Comparison of ENCODE assay signal across 1 cellular context in genomic region chr11:68127791-68128681, GRCh38.
TF ChIP-seq lines count a peak whose summit lies in the region.

No MANE protein-coding gene starts in this region.

TF ChIP-seq in HepG2, 621 proteins besides CTCF, POLR2A, EP300 and RAD21 (continued from another document and continues in another):
- 0 out of 2 replicates have a peak, but pooled peaks have one; percentile 24 for TF ChIP-seq ZBED4 (CRISPR knock-in tag; IDR thresholded peaks at IDR 0.05; ENCODE audit: borderline replicate concordance)
- TF ChIP-seq, protein P1, sequence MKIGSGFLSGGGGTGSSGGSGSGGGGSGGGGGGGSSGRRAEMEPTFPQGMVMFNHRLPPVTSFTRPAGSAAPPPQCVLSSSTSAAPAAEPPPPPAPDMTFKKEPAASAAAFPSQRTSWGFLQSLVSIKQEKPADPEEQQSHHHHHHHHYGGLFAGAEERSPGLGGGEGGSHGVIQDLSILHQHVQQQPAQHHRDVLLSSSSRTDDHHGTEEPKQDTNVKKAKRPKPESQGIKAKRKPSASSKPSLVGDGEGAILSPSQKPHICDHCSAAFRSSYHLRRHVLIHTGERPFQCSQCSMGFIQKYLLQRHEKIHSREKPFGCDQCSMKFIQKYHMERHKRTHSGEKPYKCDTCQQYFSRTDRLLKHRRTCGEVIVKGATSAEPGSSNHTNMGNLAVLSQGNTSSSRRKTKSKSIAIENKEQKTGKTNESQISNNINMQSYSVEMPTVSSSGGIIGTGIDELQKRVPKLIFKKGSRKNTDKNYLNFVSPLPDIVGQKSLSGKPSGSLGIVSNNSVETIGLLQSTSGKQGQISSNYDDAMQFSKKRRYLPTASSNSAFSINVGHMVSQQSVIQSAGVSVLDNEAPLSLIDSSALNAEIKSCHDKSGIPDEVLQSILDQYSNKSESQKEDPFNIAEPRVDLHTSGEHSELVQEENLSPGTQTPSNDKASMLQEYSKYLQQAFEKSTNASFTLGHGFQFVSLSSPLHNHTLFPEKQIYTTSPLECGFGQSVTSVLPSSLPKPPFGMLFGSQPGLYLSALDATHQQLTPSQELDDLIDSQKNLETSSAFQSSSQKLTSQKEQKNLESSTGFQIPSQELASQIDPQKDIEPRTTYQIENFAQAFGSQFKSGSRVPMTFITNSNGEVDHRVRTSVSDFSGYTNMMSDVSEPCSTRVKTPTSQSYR (CRISPR knock-in tag; IDR thresholded peaks at IDR 0.05; ENCODE audit: borderline replicate concordance): peak; percentile 91
- TF ChIP-seq ZNF234 (CRISPR knock-in tag; conservative IDR thresholded peaks at IDR 0.05): no peak
- TF ChIP-seq ZNF556 (CRISPR knock-in tag; IDR thresholded peaks at IDR 0.05; ENCODE audit: borderline replicate concordance): no peak
- TF ChIP-seq SOX13 (IDR thresholded peaks at IDR 0.05): no peak
- TF ChIP-seq SOX13 (CRISPR knock-in tag; conservative IDR thresholded peaks at IDR 0.05 in 1 of 2, IDR thresholded peaks at IDR 0.05 in 1 of 2): peak in 1 of 2 experiments; percentile 37; a peak in 2 of 4 replicates
- TF ChIP-seq RCOR2 (CRISPR knock-in tag; IDR thresholded peaks at IDR 0.05): peak; percentile 90; the same call in 1 of the 2 replicates
- peak; percentile 46; the same call in 1 of the 2 replicates for TF ChIP-seq ETV5 (CRISPR knock-in tag; IDR thresholded peaks at IDR 0.05; ENCODE audit: borderline replicate concordance)
- TF ChIP-seq, protein P2, sequence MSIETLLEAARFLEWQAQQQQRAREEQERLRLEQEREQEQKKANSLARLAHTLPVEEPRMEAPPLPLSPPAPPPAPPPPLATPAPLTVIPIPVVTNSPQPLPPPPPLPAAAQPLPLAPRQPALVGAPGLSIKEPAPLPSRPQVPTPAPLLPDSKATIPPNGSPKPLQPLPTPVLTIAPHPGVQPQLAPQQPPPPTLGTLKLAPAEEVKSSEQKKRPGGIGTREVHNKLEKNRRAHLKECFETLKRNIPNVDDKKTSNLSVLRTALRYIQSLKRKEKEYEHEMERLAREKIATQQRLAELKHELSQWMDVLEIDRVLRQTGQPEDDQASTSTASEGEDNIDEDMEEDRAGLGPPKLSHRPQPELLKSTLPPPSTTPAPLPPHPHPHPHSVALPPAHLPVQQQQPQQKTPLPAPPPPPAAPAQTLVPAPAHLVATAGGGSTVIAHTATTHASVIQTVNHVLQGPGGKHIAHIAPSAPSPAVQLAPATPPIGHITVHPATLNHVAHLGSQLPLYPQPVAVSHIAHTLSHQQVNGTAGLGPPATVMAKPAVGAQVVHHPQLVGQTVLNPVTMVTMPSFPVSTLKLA (IDR thresholded peaks at IDR 0.05): no peak
- no peak for TF ChIP-seq EED (CRISPR knock-in tag; IDR thresholded peaks at IDR 0.05)
- TF ChIP-seq RFX1 (IDR thresholded peaks at IDR 0.05): no peak
- no peak for TF ChIP-seq ZNF235 (CRISPR knock-in tag; IDR thresholded peaks at IDR 0.05; ENCODE audit: borderline replicate concordance)
- no peak for TF ChIP-seq FOXC1 (CRISPR knock-in tag; IDR thresholded peaks at IDR 0.05; ENCODE audit: borderline replicate concordance)
- TF ChIP-seq NKX3-1 (CRISPR knock-in tag; IDR thresholded peaks at IDR 0.05): no peak
- peak; percentile 1; the same call in 1 of the 2 replicates for TF ChIP-seq CEBPG (CRISPR knock-in tag; IDR thresholded peaks at IDR 0.05)
- no peak for TF ChIP-seq SATB2 (CRISPR knock-in tag; IDR thresholded peaks at IDR 0.05)
- peak; percentile 84 for TF ChIP-seq SRSF1 (optimal IDR thresholded peaks at IDR 0.05; ENCODE audit: low read depth, low read length)
- TF ChIP-seq, protein P3, sequence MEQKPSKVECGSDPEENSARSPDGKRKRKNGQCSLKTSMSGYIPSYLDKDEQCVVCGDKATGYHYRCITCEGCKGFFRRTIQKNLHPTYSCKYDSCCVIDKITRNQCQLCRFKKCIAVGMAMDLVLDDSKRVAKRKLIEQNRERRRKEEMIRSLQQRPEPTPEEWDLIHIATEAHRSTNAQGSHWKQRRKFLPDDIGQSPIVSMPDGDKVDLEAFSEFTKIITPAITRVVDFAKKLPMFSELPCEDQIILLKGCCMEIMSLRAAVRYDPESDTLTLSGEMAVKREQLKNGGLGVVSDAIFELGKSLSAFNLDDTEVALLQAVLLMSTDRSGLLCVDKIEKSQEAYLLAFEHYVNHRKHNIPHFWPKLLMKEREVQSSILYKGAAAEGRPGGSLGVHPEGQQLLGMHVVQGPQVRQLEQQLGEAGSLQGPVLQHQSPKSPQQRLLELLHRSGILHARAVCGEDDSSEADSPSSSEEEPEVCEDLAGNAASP (CRISPR knock-in tag; IDR thresholded peaks at IDR 0.05; ENCODE audit: borderline replicate concordance): peak; percentile 26; the same call in 1 of the 2 replicates
- TF ChIP-seq HOXA5 (CRISPR knock-in tag; IDR thresholded peaks at IDR 0.05): no peak
- TF ChIP-seq ATF1 (CRISPR knock-in tag; IDR thresholded peaks at IDR 0.05): no peak
- TF ChIP-seq SCMH1 (CRISPR knock-in tag; IDR thresholded peaks at IDR 0.05; ENCODE audit: borderline replicate concordance): no peak
- TF ChIP-seq ISX (CRISPR knock-in tag; conservative IDR thresholded peaks at IDR 0.05): no peak
- TF ChIP-seq ZNF589 (CRISPR knock-in tag; conservative IDR thresholded peaks at IDR 0.05): no peak
- no peak for TF ChIP-seq KAT2B (IDR thresholded peaks at IDR 0.05; ENCODE audit: borderline replicate concordance, low read depth, low read length)
- TF ChIP-seq ZFP82 (CRISPR knock-in tag; IDR thresholded peaks at IDR 0.05; ENCODE audit: borderline replicate concordance): no peak
- TF ChIP-seq KLF9 (CRISPR knock-in tag; IDR thresholded peaks at IDR 0.05; ENCODE audit: low read depth): no peak
- no peak for TF ChIP-seq ZNF296 (CRISPR knock-in tag; conservative IDR thresholded peaks at IDR 0.05)
- TF ChIP-seq RORA (CRISPR knock-in tag; IDR thresholded peaks at IDR 0.05): no peak
- no peak for TF ChIP-seq ZNF772 (CRISPR knock-in tag; IDR thresholded peaks at IDR 0.05)
- TF ChIP-seq, protein P4, sequence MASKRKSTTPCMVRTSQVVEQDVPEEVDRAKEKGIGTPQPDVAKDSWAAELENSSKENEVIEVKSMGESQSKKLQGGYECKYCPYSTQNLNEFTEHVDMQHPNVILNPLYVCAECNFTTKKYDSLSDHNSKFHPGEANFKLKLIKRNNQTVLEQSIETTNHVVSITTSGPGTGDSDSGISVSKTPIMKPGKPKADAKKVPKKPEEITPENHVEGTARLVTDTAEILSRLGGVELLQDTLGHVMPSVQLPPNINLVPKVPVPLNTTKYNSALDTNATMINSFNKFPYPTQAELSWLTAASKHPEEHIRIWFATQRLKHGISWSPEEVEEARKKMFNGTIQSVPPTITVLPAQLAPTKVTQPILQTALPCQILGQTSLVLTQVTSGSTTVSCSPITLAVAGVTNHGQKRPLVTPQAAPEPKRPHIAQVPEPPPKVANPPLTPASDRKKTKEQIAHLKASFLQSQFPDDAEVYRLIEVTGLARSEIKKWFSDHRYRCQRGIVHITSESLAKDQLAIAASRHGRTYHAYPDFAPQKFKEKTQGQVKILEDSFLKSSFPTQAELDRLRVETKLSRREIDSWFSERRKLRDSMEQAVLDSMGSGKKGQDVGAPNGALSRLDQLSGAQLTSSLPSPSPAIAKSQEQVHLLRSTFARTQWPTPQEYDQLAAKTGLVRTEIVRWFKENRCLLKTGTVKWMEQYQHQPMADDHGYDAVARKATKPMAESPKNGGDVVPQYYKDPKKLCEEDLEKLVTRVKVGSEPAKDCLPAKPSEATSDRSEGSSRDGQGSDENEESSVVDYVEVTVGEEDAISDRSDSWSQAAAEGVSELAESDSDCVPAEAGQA (IDR thresholded peaks at IDR 0.05; ENCODE audit: low read depth): no peak
- TF ChIP-seq, protein P4 (CRISPR knock-in tag; IDR thresholded peaks at IDR 0.05; ENCODE audit: borderline replicate concordance): no peak
- TF ChIP-seq, protein P5, sequence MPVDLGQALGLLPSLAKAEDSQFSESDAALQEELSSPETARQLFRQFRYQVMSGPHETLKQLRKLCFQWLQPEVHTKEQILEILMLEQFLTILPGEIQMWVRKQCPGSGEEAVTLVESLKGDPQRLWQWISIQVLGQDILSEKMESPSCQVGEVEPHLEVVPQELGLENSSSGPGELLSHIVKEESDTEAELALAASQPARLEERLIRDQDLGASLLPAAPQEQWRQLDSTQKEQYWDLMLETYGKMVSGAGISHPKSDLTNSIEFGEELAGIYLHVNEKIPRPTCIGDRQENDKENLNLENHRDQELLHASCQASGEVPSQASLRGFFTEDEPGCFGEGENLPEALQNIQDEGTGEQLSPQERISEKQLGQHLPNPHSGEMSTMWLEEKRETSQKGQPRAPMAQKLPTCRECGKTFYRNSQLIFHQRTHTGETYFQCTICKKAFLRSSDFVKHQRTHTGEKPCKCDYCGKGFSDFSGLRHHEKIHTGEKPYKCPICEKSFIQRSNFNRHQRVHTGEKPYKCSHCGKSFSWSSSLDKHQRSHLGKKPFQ (CRISPR knock-in tag; IDR thresholded peaks at IDR 0.05; ENCODE audit: insufficient replicate concordance): no peak
- no peak; the same call in 1 of the 2 replicates for TF ChIP-seq ZNF607 (CRISPR knock-in tag; IDR thresholded peaks at IDR 0.05; ENCODE audit: borderline replicate concordance)
- TF ChIP-seq, protein P6, sequence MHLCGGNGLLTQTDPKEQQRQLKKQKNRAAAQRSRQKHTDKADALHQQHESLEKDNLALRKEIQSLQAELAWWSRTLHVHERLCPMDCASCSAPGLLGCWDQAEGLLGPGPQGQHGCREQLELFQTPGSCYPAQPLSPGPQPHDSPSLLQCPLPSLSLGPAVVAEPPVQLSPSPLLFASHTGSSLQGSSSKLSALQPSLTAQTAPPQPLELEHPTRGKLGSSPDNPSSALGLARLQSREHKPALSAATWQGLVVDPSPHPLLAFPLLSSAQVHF (CRISPR knock-in tag; IDR thresholded peaks at IDR 0.05): no peak
- no peak for TF ChIP-seq CEBPZ (IDR thresholded peaks at IDR 0.05; ENCODE audit: low read length)
- TF ChIP-seq FLYWCH1 (CRISPR knock-in tag; IDR thresholded peaks at IDR 0.05): no peak
- TF ChIP-seq HNRNPLL (IDR thresholded peaks at IDR 0.05; ENCODE audit: low read depth, low read length, poor library complexity, severe bottlenecking): peak; percentile 49
- TF ChIP-seq ZMYM3 (CRISPR knock-in tag; IDR thresholded peaks at IDR 0.05): peak; percentile 98
- TF ChIP-seq ZNF354B (CRISPR knock-in tag; IDR thresholded peaks at IDR 0.05): no peak
- TF ChIP-seq MED13 (CRISPR knock-in tag; IDR thresholded peaks at IDR 0.05): peak; percentile 67
